Comparison of ENCODE assay signal across 1 cellular context in genomic region chr1:111221633-111222286, GRCh38.
TF ChIP-seq lines count a peak whose summit lies in the region.

No MANE protein-coding gene starts in this region.

TF ChIP-seq in GM12878, 131 proteins besides CTCF, POLR2A, EP300 and RAD21 (continues in another document):
- no peak for TF ChIP-seq E2F8 (IDR thresholded peaks at IDR 0.05; ENCODE audit: low read depth, partially characterized antibody)
- TF ChIP-seq MXI1 (IDR thresholded peaks at IDR 0.05; ENCODE audit: low read depth, low read length): 0 out of 2 replicates have a peak, but pooled peaks have one; percentile 43
- peak; percentile 99 for TF ChIP-seq ZBED1 (IDR thresholded peaks at IDR 0.05; ENCODE audit: borderline replicate concordance)
- no peak for TF ChIP-seq GABPA (IDR thresholded peaks at IDR 0.05; ENCODE audit: low read depth)
- no peak for TF ChIP-seq IKZF2 (IDR thresholded peaks at IDR 0.05)
- TF ChIP-seq E4F1 (IDR thresholded peaks at IDR 0.05; ENCODE audit: borderline replicate concordance, partially characterized antibody): no peak
- no peak for TF ChIP-seq FOXK2 (IDR thresholded peaks at IDR 0.05)
- no peak; the same call in 1 of the 2 replicates for TF ChIP-seq JUND (IDR thresholded peaks at IDR 0.05; ENCODE audit: low read depth, low read length)
- TF ChIP-seq TCF12 (IDR thresholded peaks at IDR 0.05; ENCODE audit: low read depth, low read length): peak; percentile 97
- no peak for TF ChIP-seq ZBTB40 (IDR thresholded peaks at IDR 0.05; ENCODE audit: borderline replicate concordance)
- no peak; the same call in 1 of the 2 replicates for TF ChIP-seq IRF5 (IDR thresholded peaks at IDR 0.05; ENCODE audit: borderline replicate concordance)
- TF ChIP-seq ZNF592 (IDR thresholded peaks at IDR 0.05): no peak
- no peak; the same call in none of the 2 replicates for TF ChIP-seq SMC3 (IDR thresholded peaks at IDR 0.05; ENCODE audit: borderline replicate concordance, low read length)
- TF ChIP-seq CUX1 (IDR thresholded peaks at IDR 0.05; ENCODE audit: insufficient replicate concordance, low read depth, low read length): peak; percentile 100
- TF ChIP-seq RELB (IDR thresholded peaks at IDR 0.05; ENCODE audit: low read depth): peak; percentile 95
- TF ChIP-seq CBX3 (IDR thresholded peaks at IDR 0.05; ENCODE audit: borderline replicate concordance, low read depth): no peak
- peak; percentile 99 for TF ChIP-seq NBN (IDR thresholded peaks at IDR 0.05)
- no peak; the same call in 1 of the 2 replicates for TF ChIP-seq TCF3 (IDR thresholded peaks at IDR 0.05; ENCODE audit: borderline replicate concordance, insufficient read depth, low read depth, low read length)
- TF ChIP-seq TCF7 (IDR thresholded peaks at IDR 0.05; ENCODE audit: borderline replicate concordance): peak; percentile 18; the same call in 1 of the 2 replicates
- no peak for TF ChIP-seq NR2F1 (conservative IDR thresholded peaks at IDR 0.05)
- TF ChIP-seq FOXM1 (IDR thresholded peaks at IDR 0.05; ENCODE audit: low read depth, low read length): no peak
- TF ChIP-seq EZH2 (IDR thresholded peaks at IDR 0.05; ENCODE audit: borderline replicate concordance, control insufficient read depth, low read depth, low read length): no peak
- TF ChIP-seq POU2F2 (IDR thresholded peaks at IDR 0.05; ENCODE audit: borderline replicate concordance, low read depth, low read length): peak; percentile 95; the same call in 2 of the 3 replicates
- TF ChIP-seq USF1 (IDR thresholded peaks at IDR 0.05; ENCODE audit: borderline replicate concordance, extremely low read length, insufficient read depth, low read depth, low read length): no peak
- TF ChIP-seq MYC (IDR thresholded peaks at IDR 0.05; ENCODE audit: insufficient read depth, insufficient read length, insufficient replicate concordance, low read length, severe bottlenecking): no peak
- TF ChIP-seq NR2C1 (IDR thresholded peaks at IDR 0.05): no peak
- peak; percentile 73; the same call in 1 of the 2 replicates for TF ChIP-seq YY1 (IDR thresholded peaks at IDR 0.05; ENCODE audit: low read depth, low read length)
- no peak for TF ChIP-seq SREBF1 (IDR thresholded peaks at IDR 0.05; ENCODE audit: low read length)
